18 cellular contexts compared by ENCODE assay signal in genomic region chr2:127261835-127262234, GRCh38.
DNase-seq lines count a peak whose midpoint lies in the region; TF ChIP-seq lines count a peak whose summit lies in the region.
"Had no signal": no experiment of that assay in that cellular context is flagged by ENCODE, and none has a peak within 500 bp of the region (broad histone marks: within the 10 kb centered on the region; RNA-seq: fewer than 3 reads in every experiment).

No MANE protein-coding gene starts in this region.

- no peaks in the 10 kb centered on the region for H3K4me1 ChIP-seq in adipocyte (ENCODE audit: control insufficient read depth, insufficient read depth, low read length)
- H3K4me1 ChIP-seq: SJCRH30 had no signal

- H3K27me3 ChIP-seq in adipocyte (replicated peaks; ENCODE audit: control insufficient read depth, insufficient read depth, low read length): no peaks in the 10 kb centered on the region
- H3K27me3 ChIP-seq: BLaER1 treated with 17β-estradiol and CSF1 and Interleukin-3, amounts not matched to agents 10 nM and 100 nM; SJCRH30 had no signal

- DNase-seq in adipocyte (ENCODE audit: low read depth): peak; percentile 69
- DNase-seq in choroid plexus epithelial cell (ENCODE audit: low read depth): peak; percentile 66
- DNase-seq in fibroblast of the conjunctiva (ENCODE audit: low read depth): peak; percentile 32
- DNase-seq in stromal cell of bone marrow (ENCODE audit: low read depth): peak; percentile 73
- DNase-seq in NCI-H226: no peak
- no peak for DNase-seq in MV-4-11 (lab: John Stamatoyannopoulos, UW)
- no peak for DNase-seq in CD1c-positive myeloid dendritic cell (ENCODE audit: extremely low spot score)
- DNase-seq: DMS153, EL, HFFc6, Karpas-422, NCI-H1417 treated with DMSO at 0.1 percent for 48 hours, NCI-H2029, NCI-H526, OCI-M1, RPMI8226, SJCRH30 had no signal

- no peak overlapping the region for H3K4me3 ChIP-seq in adipocyte (ENCODE audit: low read length)
- H3K4me3 ChIP-seq in choroid plexus epithelial cell (ENCODE audit: low read depth, low read length): no peak overlapping the region
- H3K4me3 ChIP-seq: BLaER1 treated with 17β-estradiol and CSF1 and Interleukin-3, amounts not matched to agents 10 nM and 100 nM; SJCRH30 had no signal

- no peak for TF ChIP-seq CTCF in choroid plexus epithelial cell (conservative IDR thresholded peaks at IDR 0.05; ENCODE audit: low read depth, low read length)

- peaks cover 49% of the 10 kb centered on the region for H3K36me3 ChIP-seq in adipocyte (ENCODE audit: control insufficient read depth, insufficient read depth, low read length, severe bottlenecking)

- H3K9me3 ChIP-seq in adipocyte (ENCODE audit: control insufficient read depth, low read length): no peaks in the 10 kb centered on the region
- H3K9me3 ChIP-seq: BLaER1 treated with 17β-estradiol and CSF1 and Interleukin-3, amounts not matched to agents 10 nM and 100 nM; SJCRH30 had no signal

- H3K9ac ChIP-seq in adipocyte (ENCODE audit: low read length): no peak overlapping the region
- H3K9ac ChIP-seq: BLaER1 treated with 17β-estradiol and CSF1 and Interleukin-3, amounts not matched to agents 10 nM and 100 nM had no signal

Comparison
In these comparisons a context has a peak if more than half of its experiments do, and no peak if none do; other contexts are left out.
1. DNase-seq: peak in adipocyte (single experiment), choroid plexus epithelial cell (single experiment), fibroblast of the conjunctiva (single experiment) and stromal cell of bone marrow (single experiment); none in NCI-H226 (single experiment), MV-4-11 (single experiment) and CD1c-positive myeloid dendritic cell (single experiment).